In genomic region chr14:58082011-58082410, GRCh38 we compare ENCODE assay signal across 15 cellular contexts.
A peak's percentile ranks its signal among the peaks of the same experiment; 100 is the strongest.
DNase-seq lines count a peak whose midpoint lies in the region; TF ChIP-seq lines count a peak whose summit lies in the region.
"Had no signal": no experiment of that assay in that cellular context is flagged by ENCODE, and none has a peak within 500 bp of the region (broad histone marks: within the 10 kb centered on the region; RNA-seq: fewer than 3 reads in every experiment).

No MANE protein-coding gene starts in this region.

- H3K27me3 Mint-ChIP-seq in endothelial cell (ENCODE audit: unreplicated experiment) = no peaks in the 10 kb centered on the region

- TF ChIP-seq CTCF in fibroblast of the aortic adventitia (IDR thresholded peaks at IDR 0.05; ENCODE audit: insufficient read depth, low read length) = no peak
- no peak for TF ChIP-seq CTCF in stomach (IDR thresholded peaks at IDR 0.05)
- no peak for TF ChIP-seq CTCF in endothelial cell (IDR thresholded peaks at IDR 0.05; ENCODE audit: unreplicated experiment)

- H3K9me3 ChIP-seq in HUES48 (ENCODE audit: control insufficient read depth, insufficient read depth, low read length) (no peaks in the 10 kb centered on the region), adipocyte (ENCODE audit: control insufficient read depth, low read length) (no peaks in the 10 kb centered on the region), stomach (no peaks in the 10 kb centered on the region)
- H3K9me3 ChIP-seq: sigmoid colon, testis had no signal

- H3K9me3 Mint-ChIP-seq in endothelial cell (ENCODE audit: unreplicated experiment) = no peaks in the 10 kb centered on the region
- H3K9me3 Mint-ChIP-seq: central memory CD8-positive, alpha-beta T cell; natural killer cell had no signal

- H3K9ac ChIP-seq in HUES48 (ENCODE audit: low read depth, low read length) (no peak overlapping the region; the same call in 1 of the 2 replicates), adipocyte (ENCODE audit: low read length) (peak overlapping the region; percentile 69)

- H3K27ac ChIP-seq in HUES48 (ENCODE audit: low read depth, low read length) (peak overlapping the region; percentile 49), stomach (peak overlapping the region in 3 of 5 donors; percentile 20 to 55 (median 49))
- H3K27ac ChIP-seq: testis had no signal

- H3K27ac Mint-ChIP-seq in endothelial cell (ENCODE audit: unreplicated experiment) = no peak overlapping the region
- H3K27ac Mint-ChIP-seq: natural killer cell, T-helper 17 cell had no signal

- intact Hi-C loops in stomach (cut with DNase I; ENCODE audit: low total_unique reads) = no loop called here

- no peaks in the 10 kb centered on the region for H3K36me3 Mint-ChIP-seq in endothelial cell (ENCODE audit: low read depth, unreplicated experiment)
- H3K36me3 Mint-ChIP-seq: natural killer cell had no signal

- H3K4me1 Mint-ChIP-seq in endothelial cell (ENCODE audit: unreplicated experiment) = no peaks in the 10 kb centered on the region
- H3K4me1 Mint-ChIP-seq: central memory CD8-positive, alpha-beta T cell; natural killer cell; T-helper 17 cell had no signal

- no peaks in the 10 kb centered on the region for H3K36me3 ChIP-seq in HUES48 (ENCODE audit: control insufficient read depth, insufficient read depth, low read length)
- H3K36me3 ChIP-seq in adipocyte (ENCODE audit: control insufficient read depth, insufficient read depth, low read length, severe bottlenecking) = no peaks in the 10 kb centered on the region
- no peaks in the 10 kb centered on the region for H3K36me3 ChIP-seq in stomach
- H3K36me3 ChIP-seq: sigmoid colon had no signal

- H3K4me3 ChIP-seq in HUES48 (ENCODE audit: low read depth, low read length) (no peak overlapping the region), adipocyte (ENCODE audit: low read length) (peak overlapping the region; percentile 15), fibroblast of the aortic adventitia (ENCODE audit: low read depth, low read length) (no peak overlapping the region), stomach (no peak overlapping the region)
- H3K4me3 ChIP-seq: sigmoid colon, testis had no signal

- no peaks in the 10 kb centered on the region for H3K27me3 ChIP-seq in HUES48 (ENCODE audit: control insufficient read depth, insufficient read depth, low read length)
- no peaks in the 10 kb centered on the region for H3K27me3 ChIP-seq in adipocyte (replicated peaks; ENCODE audit: control insufficient read depth, insufficient read depth, low read length)
- no peaks in the 10 kb centered on the region for H3K27me3 ChIP-seq in stomach
- H3K27me3 ChIP-seq: sigmoid colon, testis had no signal

- DNase-seq in adipocyte (ENCODE audit: low read depth) = peak; percentile 18
- peak; percentile 40 for DNase-seq in fibroblast of the aortic adventitia (ENCODE audit: low read depth)
- no peak for DNase-seq in stomach
- DNase-seq in NOMO-1 treated with dmso at 0.1 percent for 144 hours (lab: John Stamatoyannopoulos, UW; ENCODE audit: unreplicated experiment) = no peak
- no peak for DNase-seq in HPDE6-E6E7 (ENCODE audit: extremely low spot score)
- no peak for DNase-seq in endothelial cell (ENCODE audit: low spot score)
- DNase-seq: activated CD4-positive, alpha-beta T cell treated with anti-CD3 and anti-CD28 coated beads for 4 hours; kidney; natural killer cell; NCI-H2081; sigmoid colon; T-helper 17 cell; testis had no signal

- 67 to 77% (median 72%) methylated on average over 2 of the region's 2 CpGs for WGBS in stomach, 5 donors

- no peak for TF ChIP-seq POLR2A in stomach (IDR thresholded peaks at IDR 0.05)

- peaks cover 20% of the 10 kb centered on the region; the same call in 1 of the 2 replicates for H3K4me1 ChIP-seq in HUES48 (ENCODE audit: control insufficient read depth, insufficient read depth, low read length)
- peaks cover 33% of the 10 kb centered on the region for H3K4me1 ChIP-seq in adipocyte (ENCODE audit: control insufficient read depth, insufficient read depth, low read length)
- H3K4me1 ChIP-seq in stomach = peaks cover 0 to 15% (median 10%) of the 10 kb centered on the region in 4 donors
- H3K4me1 ChIP-seq: testis had no signal

- H3K4me3 Mint-ChIP-seq in endothelial cell (ENCODE audit: unreplicated experiment) = no peak overlapping the region
- H3K4me3 Mint-ChIP-seq: central memory CD8-positive, alpha-beta T cell; natural killer cell; T-helper 17 cell had no signal

- no peak for TF ChIP-seq EP300 in stomach (IDR thresholded peaks at IDR 0.05)

Comparison
In these comparisons a context has a peak if more than half of its experiments do, and no peak if none do; other contexts are left out.
1. DNase-seq: peak in adipocyte (single experiment) and fibroblast of the aortic adventitia (single experiment); none in stomach (single experiment), NOMO-1 treated with dmso at 0.1 percent for 144 hours (single experiment), HPDE6-E6E7 (single experiment) and endothelial cell (single experiment).